ENCODE assay signal across 27 cellular contexts in the genomic region with DNA sequence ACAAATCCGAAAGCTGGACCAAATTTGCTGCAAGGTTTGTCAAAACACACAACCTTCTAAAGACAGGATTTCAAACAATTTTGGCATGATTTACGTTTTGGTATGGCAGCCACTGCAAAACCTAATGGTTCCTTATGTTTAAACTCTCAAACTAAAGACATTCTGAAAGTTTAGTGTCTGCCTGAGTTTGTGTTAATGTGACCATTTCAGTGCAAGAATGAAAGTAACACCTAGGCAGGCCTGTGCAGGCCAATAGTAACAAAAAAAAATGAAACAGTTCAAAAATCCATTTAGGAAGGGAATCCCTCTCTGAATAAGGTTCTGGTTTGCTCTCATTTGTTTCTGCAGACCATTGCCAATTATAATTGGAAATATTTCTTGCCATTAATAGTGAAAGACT. TPM values are rescaled to one million over a fixed set of nuclear protein-coding genes. Genes with fewer than 3 reads are reported as not detected.
"Had no signal": no experiment of that assay in that cellular context is flagged by ENCODE, and none has a peak within 500 bp of the region (broad histone marks: within the 10 kb centered on the region; RNA-seq: fewer than 3 reads in every experiment).

No MANE protein-coding gene starts in this region.

- H3K27ac ChIP-seq: breast epithelium, esophagus muscularis mucosa, foreskin keratinocyte, left lung, suprapubic skin, tibial artery, WERI-Rb-1 had no signal

- H3K4me3 Mint-ChIP-seq: activated CD4-positive, alpha-beta memory T cell treated with anti-CD3 and anti-CD28 coated beads for 36 hours; activated CD4-positive, alpha-beta T cell treated with anti-CD3 and anti-CD28 coated beads, Interleukin-2, amount 10 ng/mL, durations not matched to agents 24 days and 14 days; activated naive CD4-positive, alpha-beta T cell treated with anti-CD3 and anti-CD28 coated beads, Interleukin-2, amount 50 U/mL, for 24 hours; activated naive CD8-positive, alpha-beta T cell treated with anti-CD3 and anti-CD28 coated beads, Interleukin-2, amount 50 U/mL, for 24 hours; dendritic cell treated with granulocyte-macrophage colony-stimulating factor and Interleukin-4, amounts not matched to agents 40 ng/mL and 50 ng/mL, for 4 days; endodermal cell; naive B cell; T-helper 17 cell had no signal

- H3K36me3 ChIP-seq: breast epithelium, esophagus muscularis mucosa, heart right ventricle, left lung, spleen, suprapubic skin, tibial artery, WERI-Rb-1 had no signal

- H3K4me3 ChIP-seq: breast epithelium, esophagus muscularis mucosa, heart right ventricle, left lung, lung, spleen, suprapubic skin, tibial artery had no signal

- H3K4me1 Mint-ChIP-seq: T-helper 17 cell had no signal

- DNase-seq: activated CD4-positive, alpha-beta memory T cell treated with anti-CD3 and anti-CD28 coated beads for 36 hours; activated CD4-positive, alpha-beta T cell treated with anti-CD3 and anti-CD28 coated beads, Interleukin-2, amount 10 ng/mL, durations not matched to agents 24 days and 14 days; activated CD4-positive, CD25-positive, alpha-beta regulatory T cell treated with anti-CD3 and anti-CD28 coated beads, Interleukin-2, amount 50 U/mL, for 72 hours; activated naive CD8-positive, alpha-beta T cell treated with anti-CD3 and anti-CD28 coated beads, Interleukin-2, amount 50 U/mL, for 24 hours; activated T-cell treated with anti-CD3 and anti-CD28 coated beads, Interleukin-2, amount 50 U/mL, for 48 hours; amygdala; central memory CD4-positive, alpha-beta T cell; endodermal cell; foreskin keratinocyte; heart right ventricle; left lung; naive B cell; posterior cingulate gyrus; right cardiac atrium; spleen; stimulated activated naive CD4-positive, alpha-beta T cell; T-helper 17 cell; T1000; tibial artery; WERI-Rb-1 had no signal

- H3K36me3 Mint-ChIP-seq: activated CD4-positive, alpha-beta memory T cell treated with anti-CD3 and anti-CD28 coated beads for 36 hours; activated naive CD4-positive, alpha-beta T cell treated with anti-CD3 and anti-CD28 coated beads, Interleukin-2, amount 50 U/mL, for 24 hours; naive B cell had no signal

- H3K4me1 ChIP-seq: breast epithelium, foreskin keratinocyte, left lung, suprapubic skin had no signal

- ATAC-seq: activated naive CD8-positive, alpha-beta T cell treated with anti-CD3 and anti-CD28 coated beads, Interleukin-2, amount 50 U/mL, for 24 hours; foreskin keratinocyte; heart right ventricle; left lung; right cardiac atrium; T-helper 17 cell had no signal

- H3K27ac Mint-ChIP-seq: activated CD4-positive, alpha-beta memory T cell treated with anti-CD3 and anti-CD28 coated beads for 36 hours; activated CD4-positive, alpha-beta T cell treated with anti-CD3 and anti-CD28 coated beads, Interleukin-2, amount 10 ng/mL, durations not matched to agents 24 days and 14 days; activated naive CD4-positive, alpha-beta T cell treated with anti-CD3 and anti-CD28 coated beads, Interleukin-2, amount 50 U/mL, for 24 hours; activated naive CD8-positive, alpha-beta T cell treated with anti-CD3 and anti-CD28 coated beads, Interleukin-2, amount 50 U/mL, for 24 hours; activated T-helper 2 cell treated with anti-CD3 and anti-CD28 coated beads, Interferon-gamma antibody, Interleukin-2, Interleukin-4, amounts not matched to agents 10 μg/mL and 5 μg/mL and 100 μg/mL, durations not matched to agents 14 hours and 24 hours and 36 hours; dendritic cell treated with granulocyte-macrophage colony-stimulating factor and Interleukin-4, amounts not matched to agents 40 ng/mL and 50 ng/mL, for 4 days; naive B cell; T-helper 17 cell had no signal

- H3K9me3 ChIP-seq: breast epithelium, esophagus muscularis mucosa, heart right ventricle, left lung, spleen, suprapubic skin, tibial artery had no signal

- H3K27me3 ChIP-seq: breast epithelium, heart right ventricle, suprapubic skin, tibial artery had no signal

- H3K9me3 Mint-ChIP-seq: activated CD4-positive, alpha-beta memory T cell treated with anti-CD3 and anti-CD28 coated beads for 36 hours; activated CD4-positive, alpha-beta T cell treated with anti-CD3 and anti-CD28 coated beads, Interleukin-2, amount 10 ng/mL, durations not matched to agents 24 days and 14 days; activated naive CD4-positive, alpha-beta T cell treated with anti-CD3 and anti-CD28 coated beads, Interleukin-2, amount 50 U/mL, for 24 hours; activated naive CD8-positive, alpha-beta T cell treated with anti-CD3 and anti-CD28 coated beads, Interleukin-2, amount 50 U/mL, for 24 hours; activated T-helper 2 cell treated with anti-CD3 and anti-CD28 coated beads, Interferon-gamma antibody, Interleukin-2, Interleukin-4, amounts not matched to agents 10 μg/mL and 5 μg/mL and 100 μg/mL, durations not matched to agents 14 hours and 24 hours and 36 hours; dendritic cell treated with granulocyte-macrophage colony-stimulating factor and Interleukin-4, amounts not matched to agents 40 ng/mL and 50 ng/mL, for 4 days; endodermal cell; naive B cell had no signal

RNA-seq across cellular contexts. Expression of a gene that starts 1.9 kb away (rescaled TPM):
- total RNA-seq: activated CD4-positive, alpha-beta memory T cell treated with anti-CD3 and anti-CD28 coated beads for 36 hours; activated CD4-positive, alpha-beta T cell treated with anti-CD3 and anti-CD28 coated beads, Interleukin-2, amount 10 ng/mL, durations not matched to agents 24 days and 14 days; activated T-helper 2 cell treated with anti-CD3 and anti-CD28 coated beads, Interferon-gamma antibody, Interleukin-2, Interleukin-4, amounts not matched to agents 10 μg/mL and 5 μg/mL and 100 μg/mL, durations not matched to agents 14 hours and 24 hours and 36 hours; foreskin keratinocyte; T-helper 17 cell had no signal
- polyA plus RNA-seq: foreskin keratinocyte had no signal
